10 cellular contexts compared by ENCODE assay signal in the genomic region with DNA sequence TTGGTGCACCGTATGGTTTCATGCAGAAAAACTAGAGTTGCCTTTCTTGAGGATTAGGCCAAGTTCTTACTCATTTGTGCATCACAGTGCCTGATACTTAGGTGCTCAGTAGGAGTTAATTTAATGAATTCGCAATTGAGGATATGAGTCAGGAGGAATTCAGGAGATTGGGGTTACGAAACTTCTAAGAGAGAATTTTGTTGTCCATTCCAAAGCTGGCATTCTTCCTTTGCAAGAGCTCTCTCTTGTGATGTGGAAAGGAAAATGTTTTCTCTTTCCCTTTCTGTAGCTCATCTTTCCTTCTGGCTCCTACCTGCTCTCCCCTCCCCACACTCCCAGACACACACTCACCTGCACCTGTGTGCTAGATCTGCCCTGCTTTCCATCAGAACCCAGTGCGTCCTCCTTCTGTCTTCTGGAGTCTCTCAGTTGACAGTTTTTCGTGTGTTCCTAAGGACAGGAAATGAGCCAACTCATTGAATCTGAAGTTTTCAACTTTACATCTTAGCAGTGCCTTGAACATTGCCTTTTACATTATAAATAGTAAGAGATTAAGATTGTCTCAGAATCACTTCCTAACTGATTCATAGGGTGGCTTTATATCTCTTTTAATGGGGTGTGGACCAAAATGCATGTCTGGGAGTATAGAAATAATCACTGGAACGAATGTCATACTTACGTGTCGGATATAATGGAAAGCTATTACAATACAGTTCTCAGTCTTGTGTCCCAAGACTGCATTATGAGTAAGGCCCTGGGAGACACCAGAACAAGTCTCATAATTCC. TPM values are rescaled to one million over a fixed set of nuclear protein-coding genes. Genes with fewer than 3 reads are reported as not detected.
DNase-seq lines count a peak whose midpoint lies in the region; TF ChIP-seq lines count a peak whose summit lies in the region.
"Had no signal": no experiment of that assay in that cellular context is flagged by ENCODE, and none has a peak within 500 bp of the region (broad histone marks: within the 10 kb centered on the region; RNA-seq: fewer than 3 reads in every experiment).

No MANE protein-coding gene starts in this region.

- peak; percentile 13 for DNase-seq in H7
- peak; percentile 40 for DNase-seq in SK-N-MC (ENCODE audit: low read depth, low spot score)
- peak; percentile 96 for DNase-seq in fibroblast of mammary gland (ENCODE audit: low read depth)
- peak; percentile 77 for DNase-seq in skeletal muscle cell (ENCODE audit: low read depth)
- DNase-seq in vagina (ENCODE audit: extremely low spot score in 2 of 2) = no peak
- DNase-seq in activated naive CD4-positive, alpha-beta T cell treated with anti-CD3 and anti-CD28 coated beads, Interleukin-2, amount 50 U/mL, for 16 hours = no peak
- DNase-seq in GOT3 (lab: John Stamatoyannopoulos, UW) = no peak
- DNase-seq: activated T-cell treated with anti-CD3 and anti-CD28 coated beads, Interleukin-2, amount 50 U/mL, for 4 hours; T-helper 2 cell had no signal

- H3K4me3 ChIP-seq in H7 (ENCODE audit: insufficient read depth, low read depth, low read length) (no peak overlapping the region), SK-N-MC (0 out of 2 replicates have a peak overlapping the region, but pooled peaks have one; percentile 28), fibroblast of mammary gland (ENCODE audit: control insufficient read depth, low read depth, low read length) (peak overlapping the region; percentile 48), skeletal muscle cell (ENCODE audit: low read depth, low read length) (peak overlapping the region; percentile 29), vagina (no peak overlapping the region)
- H3K4me3 ChIP-seq: prostate gland had no signal

- H3K27ac ChIP-seq in SK-N-MC = peak overlapping the region; percentile 19; the same call in 1 of the 2 replicates
- H3K27ac ChIP-seq in vagina = no peak overlapping the region
- H3K27ac ChIP-seq: prostate gland had no signal

- no peaks in the 10 kb centered on the region for H3K27me3 ChIP-seq in H7 (ENCODE audit: control insufficient read depth, insufficient read depth, low read length)
- H3K27me3 ChIP-seq in vagina = no peaks in the 10 kb centered on the region

- no peak overlapping the region for H3K9ac ChIP-seq in SK-N-MC (ENCODE audit: insufficient read length)

- peak; percentile 8 for TF ChIP-seq CTCF in fibroblast of mammary gland (conservative IDR thresholded peaks at IDR 0.05; ENCODE audit: control insufficient read depth, insufficient read depth, low read depth, low read length)
- TF ChIP-seq CTCF in vagina (IDR thresholded peaks at IDR 0.05) = no peak

- no peaks in the 10 kb centered on the region for H3K9me3 ChIP-seq in SK-N-MC (ENCODE audit: low read depth, low read length)
- H3K9me3 ChIP-seq in vagina = no peaks in the 10 kb centered on the region
- H3K9me3 ChIP-seq: prostate gland had no signal

- TF ChIP-seq POLR2A in vagina (IDR thresholded peaks at IDR 0.05) = no peak

- intact Hi-C loops in vagina (cut with DNase I) = no loop called here

- H3K4me1 ChIP-seq in vagina = no peaks in the 10 kb centered on the region
- H3K4me1 ChIP-seq: prostate gland had no signal

- H3K36me3 ChIP-seq in H7 (replicated peaks; ENCODE audit: control insufficient read depth, insufficient read depth, low read length) (no peaks in the 10 kb centered on the region; the same call in 1 of the 2 replicates), SK-N-MC (ENCODE audit: insufficient read depth, low read length) (peaks cover 14% of the 10 kb centered on the region), vagina (peaks cover 0 to 29% of the 10 kb centered on the region in 2 donors)
- H3K36me3 ChIP-seq: prostate gland had no signal

RNA-seq across cellular contexts. Expression of gene ERCC5, which starts 19.7 kb away (rescaled TPM):
- total RNA-seq in H7 (2014; rRNA removed; shearing (Covaris generic)) = 24.4 and 26.8 TPM in 2 replicates
- 41.3 TPM for total RNA-seq in vagina

RNA-seq across cellular contexts. Expression of gene BIVM, which starts 27.2 kb away (rescaled TPM):
- 7.8 and 10.0 TPM in 2 replicates for total RNA-seq in H7 (2014; rRNA removed; shearing (Covaris generic))
- 12.3 TPM for total RNA-seq in vagina

RNA-seq across cellular contexts. Expression of gene POGLUT2, which starts 27.3 kb away (rescaled TPM):
- 23.8 and 25.1 TPM in 2 replicates for total RNA-seq in H7 (2014; rRNA removed; shearing (Covaris generic))
- total RNA-seq in vagina = 5.4 TPM

RNA-seq across cellular contexts. Expression of gene TEX30, which starts 52.5 kb away (rescaled TPM):
- 15.4 and 16.1 TPM in 2 replicates for total RNA-seq in H7 (2014; rRNA removed; shearing (Covaris generic))
- total RNA-seq in vagina = 10.1 TPM

Comparison
In these comparisons a context has a peak if more than half of its experiments do, and no peak if none do; other contexts are left out.
1. DNase-seq: peak in H7 (single experiment), SK-N-MC (single experiment), fibroblast of mammary gland (single experiment) and skeletal muscle cell (single experiment); none in vagina (0 of 2), activated naive CD4-positive, alpha-beta T cell treated with anti-CD3 and anti-CD28 coated beads, Interleukin-2, amount 50 U/mL, for 16 hours (single experiment) and GOT3 (single experiment).
2. H3K4me3 ChIP-seq: peak in SK-N-MC (single experiment), fibroblast of mammary gland (single experiment) and skeletal muscle cell (single experiment); none in H7 (single experiment) and vagina (0 of 2).